In the genomic region with DNA sequence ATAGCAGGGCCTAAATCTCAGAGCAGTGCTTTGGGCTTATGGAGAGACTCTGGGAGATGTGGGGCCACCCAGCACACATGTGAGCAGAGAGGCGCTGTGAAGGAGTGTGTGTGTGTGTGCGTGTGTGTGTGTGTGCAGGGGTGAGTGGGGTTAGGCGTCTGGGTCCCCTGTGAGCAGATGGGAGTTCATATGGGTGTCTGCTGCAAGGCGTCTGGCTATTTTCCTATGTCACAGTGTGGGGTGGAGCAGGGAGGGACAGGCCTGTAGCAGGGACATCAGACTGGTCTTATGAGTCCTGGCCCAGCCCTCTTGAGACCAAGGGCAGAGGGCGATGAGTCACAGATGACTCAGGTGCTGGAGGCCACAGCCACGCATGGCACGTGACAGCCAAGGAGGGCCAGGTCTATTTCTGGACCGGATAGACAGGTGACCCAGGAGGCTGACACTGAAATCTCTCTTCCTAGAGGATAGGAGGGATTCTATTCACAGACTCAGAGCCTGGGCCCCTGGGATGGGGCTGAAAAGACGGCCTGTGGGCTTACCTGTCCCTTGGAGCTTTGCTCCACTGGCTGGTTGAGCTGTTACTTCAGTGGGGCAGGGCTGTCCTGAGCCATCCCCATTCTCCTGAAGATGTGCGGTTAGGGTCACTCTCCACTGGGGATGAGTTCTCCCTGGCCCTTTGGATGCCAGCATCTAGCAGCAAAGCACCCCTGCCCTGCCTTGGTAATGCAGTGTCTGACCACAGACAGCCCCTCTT, we compare ENCODE assay signal across 1 cellular context.
TF ChIP-seq lines count a peak whose summit lies in the region.

No MANE protein-coding gene starts in this region.

TF ChIP-seq in K562, 482 proteins besides CTCF, POLR2A, EP300 and RAD21 (continued from another document and continues in another):
- TF ChIP-seq CBX3 (IDR thresholded peaks at IDR 0.05; ENCODE audit: borderline replicate concordance in 1 of 2, low read length in 2 of 2), result peak in 1 of 2 experiments; percentile 79; a peak in 1 of 3 replicates
- TF ChIP-seq CTBP1 (IDR thresholded peaks at IDR 0.05; ENCODE audit: borderline replicate concordance), result peak; percentile 97
- no peak for TF ChIP-seq RBM25 (IDR thresholded peaks at IDR 0.05; ENCODE audit: low read depth, low read length, severe bottlenecking)
- TF ChIP-seq UBTF (IDR thresholded peaks at IDR 0.05; ENCODE audit: borderline replicate concordance in 1 of 2, low read depth in 2 of 2, low read length in 2 of 2), result peak in 1 of 2 experiments; percentile 56; a peak in 2 of 4 replicates
- 0 out of 2 replicates have a peak, but pooled peaks have one; percentile 33 for TF ChIP-seq ZBTB34 (CRISPR knock-in tag; IDR thresholded peaks at IDR 0.05)
- TF ChIP-seq ZNF436 (CRISPR knock-in tag; IDR thresholded peaks at IDR 0.05), result no peak
- peak; percentile 70; the same call in 1 of the 2 replicates for TF ChIP-seq NCOR1 (IDR thresholded peaks at IDR 0.05)
- peak; percentile 47; the same call in 1 of the 2 replicates for TF ChIP-seq ZSCAN32 (CRISPR knock-in tag; IDR thresholded peaks at IDR 0.05)
- TF ChIP-seq RBM22 (IDR thresholded peaks at IDR 0.05; ENCODE audit: low read depth, low read length, poor library complexity, severe bottlenecking), result no peak
- TF ChIP-seq SRF (CRISPR knock-in tag; IDR thresholded peaks at IDR 0.05), result no peak
- no peak for TF ChIP-seq PURB (CRISPR knock-in tag; IDR thresholded peaks at IDR 0.05; ENCODE audit: low read depth)
- TF ChIP-seq, protein P1, sequence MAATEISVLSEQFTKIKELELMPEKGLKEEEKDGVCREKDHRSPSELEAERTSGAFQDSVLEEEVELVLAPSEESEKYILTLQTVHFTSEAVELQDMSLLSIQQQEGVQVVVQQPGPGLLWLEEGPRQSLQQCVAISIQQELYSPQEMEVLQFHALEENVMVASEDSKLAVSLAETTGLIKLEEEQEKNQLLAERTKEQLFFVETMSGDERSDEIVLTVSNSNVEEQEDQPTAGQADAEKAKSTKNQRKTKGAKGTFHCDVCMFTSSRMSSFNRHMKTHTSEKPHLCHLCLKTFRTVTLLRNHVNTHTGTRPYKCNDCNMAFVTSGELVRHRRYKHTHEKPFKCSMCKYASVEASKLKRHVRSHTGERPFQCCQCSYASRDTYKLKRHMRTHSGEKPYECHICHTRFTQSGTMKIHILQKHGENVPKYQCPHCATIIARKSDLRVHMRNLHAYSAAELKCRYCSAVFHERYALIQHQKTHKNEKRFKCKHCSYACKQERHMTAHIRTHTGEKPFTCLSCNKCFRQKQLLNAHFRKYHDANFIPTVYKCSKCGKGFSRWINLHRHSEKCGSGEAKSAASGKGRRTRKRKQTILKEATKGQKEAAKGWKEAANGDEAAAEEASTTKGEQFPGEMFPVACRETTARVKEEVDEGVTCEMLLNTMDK (IDR thresholded peaks at IDR 0.05; ENCODE audit: borderline replicate concordance, insufficient read depth, low read depth, low read length, poor library complexity, severe bottlenecking), result no peak
- no peak for TF ChIP-seq FOXK1 (CRISPR knock-in tag; IDR thresholded peaks at IDR 0.05; ENCODE audit: borderline replicate concordance)
- peak; percentile 74 for TF ChIP-seq CCNT2 (IDR thresholded peaks at IDR 0.05; ENCODE audit: borderline replicate concordance, extremely low read depth, insufficient read length, low read depth, low read length)
- peak; percentile 50; the same call in 1 of the 2 replicates for TF ChIP-seq MAFK (IDR thresholded peaks at IDR 0.05; ENCODE audit: low read length)
- peak; percentile 76 for TF ChIP-seq CBFA2T2 (conservative IDR thresholded peaks at IDR 0.05)
- TF ChIP-seq FOXP4 (CRISPR knock-in tag; IDR thresholded peaks at IDR 0.05; ENCODE audit: borderline replicate concordance), result no peak
- TF ChIP-seq, protein P2, sequence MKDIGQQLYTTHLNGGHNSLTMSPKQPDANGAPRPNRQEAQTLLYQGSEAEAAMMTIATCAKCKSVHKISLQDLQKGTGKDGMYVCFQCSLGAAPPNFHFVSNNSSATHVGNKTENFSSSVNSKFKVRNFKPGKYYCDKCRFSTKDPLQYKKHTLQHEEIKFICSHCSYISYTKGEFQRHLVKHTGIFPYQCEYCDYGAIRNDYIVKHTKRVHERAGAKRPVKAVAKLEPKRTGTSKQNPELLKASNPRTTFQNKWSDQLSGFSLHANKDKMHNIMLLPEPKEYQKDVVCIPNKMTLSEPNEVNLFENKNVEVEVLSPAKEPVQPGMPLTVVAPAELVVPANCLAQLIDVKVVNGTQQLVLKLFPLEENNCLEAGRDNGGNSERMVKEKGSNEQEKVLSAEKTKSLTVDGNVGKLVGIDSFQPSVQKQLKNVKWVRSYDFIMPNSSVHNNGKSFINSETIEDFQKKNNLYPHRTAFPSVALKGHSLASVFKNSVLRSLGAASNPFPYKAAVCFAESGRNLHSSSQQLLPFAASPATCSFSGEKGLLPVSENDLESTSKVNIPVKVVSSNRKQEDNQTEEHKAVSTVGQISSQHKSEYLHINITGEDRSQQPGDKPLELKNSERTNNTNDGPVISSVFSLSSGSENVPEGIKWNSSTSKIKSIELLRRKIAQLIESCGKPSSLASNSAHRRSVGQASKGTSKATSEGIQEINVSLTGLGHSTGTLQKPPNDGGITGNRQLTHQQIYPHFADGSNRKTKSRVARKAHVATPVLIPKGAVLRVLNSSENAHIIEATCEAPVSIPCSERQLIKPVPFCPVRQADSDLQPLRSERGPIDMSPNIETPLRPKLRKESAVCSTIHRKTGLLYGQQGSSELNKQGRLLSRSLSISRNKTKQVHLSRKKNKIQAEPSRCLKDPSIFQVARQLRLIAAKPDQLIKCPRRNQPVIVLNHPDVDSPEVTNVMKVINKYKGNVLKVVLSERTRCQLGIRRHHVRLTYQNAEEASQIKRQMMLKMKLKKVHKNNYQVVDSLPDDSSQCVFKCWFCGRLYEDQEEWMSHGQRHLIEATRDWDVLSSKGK (CRISPR knock-in tag; IDR thresholded peaks at IDR 0.05), result no peak
- TF ChIP-seq RNF2 (IDR thresholded peaks at IDR 0.05), result no peak
- TF ChIP-seq C11orf30 (IDR thresholded peaks at IDR 0.05; ENCODE audit: low read depth), result peak; percentile 78
- no peak for TF ChIP-seq GTF2E2 (tag; IDR thresholded peaks at IDR 0.05)
- TF ChIP-seq ZNF644 (tag; IDR thresholded peaks at IDR 0.05; ENCODE audit: low read depth), result 0 out of 2 replicates have a peak, but pooled peaks have one; percentile 14
- no peak for TF ChIP-seq CAMTA2 (CRISPR knock-in tag; conservative IDR thresholded peaks at IDR 0.05)
- TF ChIP-seq TEAD2 (tag; IDR thresholded peaks at IDR 0.05), result no peak
- TF ChIP-seq HMGN3 (IDR thresholded peaks at IDR 0.05; ENCODE audit: borderline replicate concordance, extremely low read depth, insufficient read length, low read depth, low read length), result peak; percentile 62
- TF ChIP-seq ATF7 (IDR thresholded peaks at IDR 0.05), result peak; percentile 90
- no peak for TF ChIP-seq ELF1 (tag; IDR thresholded peaks at IDR 0.05)
- no peak for TF ChIP-seq ZNF239 (CRISPR knock-in tag; IDR thresholded peaks at IDR 0.05)
- 0 out of 2 replicates have a peak, but pooled peaks have one; percentile 44 for TF ChIP-seq MTA2 (IDR thresholded peaks at IDR 0.05; ENCODE audit: low read depth)
- no peak for TF ChIP-seq GTF2F1 (IDR thresholded peaks at IDR 0.05; ENCODE audit: low read depth, low read length)
- TF ChIP-seq THRA (IDR thresholded peaks at IDR 0.05), result no peak
- TF ChIP-seq ZNF592 (IDR thresholded peaks at IDR 0.05), result peak; percentile 90
- TF ChIP-seq ZNF347 (CRISPR knock-in tag; IDR thresholded peaks at IDR 0.05; ENCODE audit: low read depth), result no peak
- no peak for TF ChIP-seq FOXO4 (CRISPR knock-in tag; IDR thresholded peaks at IDR 0.05)
- TF ChIP-seq RAD51 (IDR thresholded peaks at IDR 0.05; ENCODE audit: borderline replicate concordance, low read depth), result peak; percentile 94
- TF ChIP-seq KAT2B (IDR thresholded peaks at IDR 0.05; ENCODE audit: low read depth, low read length), result no peak
- no peak for TF ChIP-seq ZKSCAN8 (CRISPR knock-in tag; IDR thresholded peaks at IDR 0.05)
- peak; percentile 98 for TF ChIP-seq MEF2D (tag; conservative IDR thresholded peaks at IDR 0.05; ENCODE audit: low read depth)
- TF ChIP-seq NFIC (IDR thresholded peaks at IDR 0.05), result peak; percentile 4; the same call in 1 of the 2 replicates
- peak; percentile 100 for TF ChIP-seq BHLHE40 (IDR thresholded peaks at IDR 0.05; ENCODE audit: low read length)
- no peak for TF ChIP-seq CBX2 (IDR thresholded peaks at IDR 0.05; ENCODE audit: insufficient read depth, low read length, poor library complexity, severe bottlenecking)
